2 cellular contexts compared by ENCODE assay signal in the genomic region with DNA sequence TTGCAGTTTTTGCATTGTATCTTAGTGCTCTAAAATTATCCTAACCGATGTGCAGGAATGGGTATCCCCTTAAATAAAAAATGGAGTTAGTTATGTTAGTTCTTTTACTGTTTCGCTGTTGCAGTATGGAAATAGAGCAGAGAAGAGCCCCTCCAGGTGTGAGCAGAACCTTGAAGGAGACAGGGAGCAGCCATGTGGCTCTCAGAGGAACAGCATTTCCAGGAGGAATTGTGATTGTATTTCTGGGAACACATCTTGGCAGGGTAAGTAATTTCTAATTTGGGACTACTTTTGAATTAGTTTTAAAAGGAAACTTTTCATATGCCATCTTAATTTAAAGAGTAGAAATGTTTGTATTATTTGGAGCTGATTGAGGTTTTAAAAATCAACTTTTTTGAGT.
TF ChIP-seq lines count a peak whose summit lies in the region.

No MANE protein-coding gene starts in this region.

TF ChIP-seq in GM23338, 12 proteins besides CTCF, POLR2A, EP300 and RAD21:
- TF ChIP-seq NANOG (IDR thresholded peaks at IDR 0.05; ENCODE audit: borderline replicate concordance): no peak
- no peak for TF ChIP-seq ZNF114 (CRISPR knock-in tag; IDR thresholded peaks at IDR 0.05)
- TF ChIP-seq, protein P1, sequence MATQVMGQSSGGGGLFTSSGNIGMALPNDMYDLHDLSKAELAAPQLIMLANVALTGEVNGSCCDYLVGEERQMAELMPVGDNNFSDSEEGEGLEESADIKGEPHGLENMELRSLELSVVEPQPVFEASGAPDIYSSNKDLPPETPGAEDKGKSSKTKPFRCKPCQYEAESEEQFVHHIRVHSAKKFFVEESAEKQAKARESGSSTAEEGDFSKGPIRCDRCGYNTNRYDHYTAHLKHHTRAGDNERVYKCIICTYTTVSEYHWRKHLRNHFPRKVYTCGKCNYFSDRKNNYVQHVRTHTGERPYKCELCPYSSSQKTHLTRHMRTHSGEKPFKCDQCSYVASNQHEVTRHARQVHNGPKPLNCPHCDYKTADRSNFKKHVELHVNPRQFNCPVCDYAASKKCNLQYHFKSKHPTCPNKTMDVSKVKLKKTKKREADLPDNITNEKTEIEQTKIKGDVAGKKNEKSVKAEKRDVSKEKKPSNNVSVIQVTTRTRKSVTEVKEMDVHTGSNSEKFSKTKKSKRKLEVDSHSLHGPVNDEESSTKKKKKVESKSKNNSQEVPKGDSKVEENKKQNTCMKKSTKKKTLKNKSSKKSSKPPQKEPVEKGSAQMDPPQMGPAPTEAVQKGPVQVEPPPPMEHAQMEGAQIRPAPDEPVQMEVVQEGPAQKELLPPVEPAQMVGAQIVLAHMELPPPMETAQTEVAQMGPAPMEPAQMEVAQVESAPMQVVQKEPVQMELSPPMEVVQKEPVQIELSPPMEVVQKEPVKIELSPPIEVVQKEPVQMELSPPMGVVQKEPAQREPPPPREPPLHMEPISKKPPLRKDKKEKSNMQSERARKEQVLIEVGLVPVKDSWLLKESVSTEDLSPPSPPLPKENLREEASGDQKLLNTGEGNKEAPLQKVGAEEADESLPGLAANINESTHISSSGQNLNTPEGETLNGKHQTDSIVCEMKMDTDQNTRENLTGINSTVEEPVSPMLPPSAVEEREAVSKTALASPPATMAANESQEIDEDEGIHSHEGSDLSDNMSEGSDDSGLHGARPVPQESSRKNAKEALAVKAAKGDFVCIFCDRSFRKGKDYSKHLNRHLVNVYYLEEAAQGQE (IDR thresholded peaks at IDR 0.05; ENCODE audit: unreplicated experiment): no peak
- no peak for TF ChIP-seq JUNB (IDR thresholded peaks at IDR 0.05; ENCODE audit: unreplicated experiment)
- TF ChIP-seq, protein P2, sequence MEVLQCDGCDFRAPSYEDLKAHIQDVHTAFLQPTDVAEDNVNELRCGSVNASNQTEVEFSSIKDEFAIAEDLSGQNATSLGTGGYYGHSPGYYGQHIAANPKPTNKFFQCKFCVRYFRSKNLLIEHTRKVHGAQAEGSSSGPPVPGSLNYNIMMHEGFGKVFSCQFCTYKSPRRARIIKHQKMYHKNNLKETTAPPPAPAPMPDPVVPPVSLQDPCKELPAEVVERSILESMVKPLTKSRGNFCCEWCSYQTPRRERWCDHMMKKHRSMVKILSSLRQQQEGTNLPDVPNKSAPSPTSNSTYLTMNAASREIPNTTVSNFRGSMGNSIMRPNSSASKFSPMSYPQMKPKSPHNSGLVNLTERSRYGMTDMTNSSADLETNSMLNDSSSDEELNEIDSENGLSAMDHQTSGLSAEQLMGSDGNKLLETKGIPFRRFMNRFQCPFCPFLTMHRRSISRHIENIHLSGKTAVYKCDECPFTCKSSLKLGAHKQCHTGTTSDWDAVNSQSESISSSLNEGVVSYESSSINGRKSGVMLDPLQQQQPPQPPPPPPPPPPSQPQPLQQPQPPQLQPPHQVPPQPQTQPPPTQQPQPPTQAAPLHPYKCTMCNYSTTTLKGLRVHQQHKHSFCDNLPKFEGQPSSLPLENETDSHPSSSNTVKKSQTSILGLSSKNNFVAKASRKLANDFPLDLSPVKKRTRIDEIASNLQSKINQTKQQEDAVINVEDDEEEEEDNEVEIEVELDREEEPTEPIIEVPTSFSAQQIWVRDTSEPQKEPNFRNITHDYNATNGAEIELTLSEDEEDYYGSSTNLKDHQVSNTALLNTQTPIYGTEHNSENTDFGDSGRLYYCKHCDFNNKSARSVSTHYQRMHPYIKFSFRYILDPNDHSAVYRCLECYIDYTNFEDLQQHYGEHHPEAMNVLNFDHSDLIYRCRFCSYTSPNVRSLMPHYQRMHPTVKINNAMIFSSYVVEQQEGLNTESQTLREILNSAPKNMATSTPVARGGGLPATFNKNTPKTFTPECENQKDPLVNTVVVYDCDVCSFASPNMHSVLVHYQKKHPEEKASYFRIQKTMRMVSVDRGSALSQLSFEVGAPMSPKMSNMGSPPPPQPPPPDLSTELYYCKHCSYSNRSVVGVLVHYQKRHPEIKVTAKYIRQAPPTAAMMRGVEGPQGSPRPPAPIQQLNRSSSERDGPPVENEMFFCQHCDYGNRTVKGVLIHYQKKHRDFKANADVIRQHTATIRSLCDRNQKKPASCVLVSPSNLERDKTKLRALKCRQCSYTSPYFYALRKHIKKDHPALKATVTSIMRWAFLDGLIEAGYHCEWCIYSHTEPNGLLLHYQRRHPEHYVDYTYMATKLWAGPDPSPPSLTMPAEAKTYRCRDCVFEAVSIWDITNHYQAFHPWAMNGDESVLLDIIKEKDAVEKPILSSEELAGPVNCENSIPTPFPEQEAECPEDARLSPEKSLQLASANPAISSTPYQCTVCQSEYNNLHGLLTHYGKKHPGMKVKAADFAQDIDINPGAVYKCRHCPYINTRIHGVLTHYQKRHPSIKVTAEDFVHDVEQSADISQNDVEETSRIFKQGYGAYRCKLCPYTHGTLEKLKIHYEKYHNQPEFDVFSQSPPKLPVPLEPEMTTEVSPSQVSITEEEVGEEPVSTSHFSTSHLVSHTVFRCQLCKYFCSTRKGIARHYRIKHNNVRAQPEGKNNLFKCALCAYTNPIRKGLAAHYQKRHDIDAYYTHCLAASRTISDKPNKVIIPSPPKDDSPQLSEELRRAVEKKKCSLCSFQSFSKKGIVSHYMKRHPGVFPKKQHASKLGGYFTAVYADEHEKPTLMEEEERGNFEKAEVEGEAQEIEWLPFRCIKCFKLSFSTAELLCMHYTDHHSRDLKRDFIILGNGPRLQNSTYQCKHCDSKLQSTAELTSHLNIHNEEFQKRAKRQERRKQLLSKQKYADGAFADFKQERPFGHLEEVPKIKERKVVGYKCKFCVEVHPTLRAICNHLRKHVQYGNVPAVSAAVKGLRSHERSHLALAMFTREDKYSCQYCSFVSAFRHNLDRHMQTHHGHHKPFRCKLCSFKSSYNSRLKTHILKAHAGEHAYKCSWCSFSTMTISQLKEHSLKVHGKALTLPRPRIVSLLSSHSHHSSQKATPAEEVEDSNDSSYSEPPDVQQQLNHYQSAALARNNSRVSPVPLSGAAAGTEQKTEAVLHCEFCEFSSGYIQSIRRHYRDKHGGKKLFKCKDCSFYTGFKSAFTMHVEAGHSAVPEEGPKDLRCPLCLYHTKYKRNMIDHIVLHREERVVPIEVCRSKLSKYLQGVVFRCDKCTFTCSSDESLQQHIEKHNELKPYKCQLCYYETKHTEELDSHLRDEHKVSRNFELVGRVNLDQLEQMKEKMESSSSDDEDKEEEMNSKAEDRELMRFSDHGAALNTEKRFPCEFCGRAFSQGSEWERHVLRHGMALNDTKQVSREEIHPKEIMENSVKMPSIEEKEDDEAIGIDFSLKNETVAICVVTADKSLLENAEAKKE (CRISPR knock-in tag; IDR thresholded peaks at IDR 0.05): no peak
- no peak for TF ChIP-seq POLR2AphosphoS5 (IDR thresholded peaks at IDR 0.05; ENCODE audit: low read depth)
- no peak for TF ChIP-seq ZNF331 (CRISPR knock-in tag; IDR thresholded peaks at IDR 0.05; ENCODE audit: low read depth)
- TF ChIP-seq EZH2phosphoT487 (IDR thresholded peaks at IDR 0.05; ENCODE audit: unreplicated experiment): no peak
- no peak for TF ChIP-seq ETS1 (IDR thresholded peaks at IDR 0.05)

TF ChIP-seq in K562, 482 proteins besides CTCF, POLR2A, EP300 and RAD21:
- TF ChIP-seq NEUROD1 (IDR thresholded peaks at IDR 0.05; ENCODE audit: borderline replicate concordance, low read depth, low read length, partially characterized antibody) (no peak), NUFIP1 (IDR thresholded peaks at IDR 0.05; ENCODE audit: partially characterized antibody) (no peak), ZNF324 (CRISPR knock-in tag; IDR thresholded peaks at IDR 0.05) (no peak), KAT7 (CRISPR knock-in tag; IDR thresholded peaks at IDR 0.05; ENCODE audit: borderline replicate concordance) (no peak), JUND (IDR thresholded peaks at IDR 0.05; ENCODE audit: borderline replicate concordance, low read depth, low read length) (no peak), JUND (tag; IDR thresholded peaks at IDR 0.05; ENCODE audit: borderline replicate concordance, low read depth, low read length) (no peak), NR2F6 (CRISPR knock-in tag; IDR thresholded peaks at IDR 0.05) (no peak), POLR2B (IDR thresholded peaks at IDR 0.05; ENCODE audit: low read depth, partially characterized antibody) (no peak), ESRRB (CRISPR knock-in tag; IDR thresholded peaks at IDR 0.05; ENCODE audit: borderline replicate concordance) (no peak)
- TF ChIP-seq, protein P3, sequence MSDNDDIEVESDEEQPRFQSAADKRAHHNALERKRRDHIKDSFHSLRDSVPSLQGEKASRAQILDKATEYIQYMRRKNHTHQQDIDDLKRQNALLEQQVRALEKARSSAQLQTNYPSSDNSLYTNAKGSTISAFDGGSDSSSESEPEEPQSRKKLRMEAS (CRISPR knock-in tag; IDR thresholded peaks at IDR 0.05): no peak
